13 cellular contexts compared by ENCODE assay signal in genomic region chr1:160708821-160709220, GRCh38. TPM values are rescaled to one million over a fixed set of nuclear protein-coding genes. Genes with fewer than 3 reads are reported as not detected.
A peak's percentile ranks its signal among the peaks of the same experiment; 100 is the strongest.
DNase-seq lines count a peak whose midpoint lies in the region; ATAC-seq lines count a peak whose summit lies in the region.
"Had no signal": no experiment of that assay in that cellular context is flagged by ENCODE, and none has a peak within 500 bp of the region (broad histone marks: within the 10 kb centered on the region; RNA-seq: fewer than 3 reads in every experiment).

No MANE protein-coding gene starts in this region.

- H3K4me3 Mint-ChIP-seq in activated T-cell treated with anti-CD3 and anti-CD28 coated beads, Interleukin-2, amount 50 U/mL, for 72 hours, result no peak overlapping the region

- H3K4me1 ChIP-seq in BLaER1 treated with 17β-estradiol and CSF1 and Interleukin-3, amounts not matched to agents 10 nM and 100 nM, result peaks cover 95 to 100% (median 98%) of the 10 kb centered on the region in 10 experiments
- H3K4me1 ChIP-seq: right atrium auricular region had no signal

- peaks cover 0 to 9% (median 0%) of the 10 kb centered on the region in 11 experiments; a peak in 1 of 22 replicates for H3K27me3 ChIP-seq in BLaER1 treated with 17β-estradiol and CSF1 and Interleukin-3, amounts not matched to agents 10 nM and 100 nM
- H3K27me3 ChIP-seq: right atrium auricular region had no signal

- H3K4me3 ChIP-seq in BLaER1 treated with 17β-estradiol and CSF1 and Interleukin-3, amounts not matched to agents 10 nM and 100 nM, result peak overlapping the region in 5 of 10 experiments; percentile 49 to 67 (median 57); a peak in 9 of 20 replicates
- H3K4me3 ChIP-seq: right atrium auricular region had no signal

- peaks cover 0 to 22% (median 0%) of the 10 kb centered on the region in 11 experiments; a peak in 2 of 22 replicates for H3K36me3 ChIP-seq in BLaER1 treated with 17β-estradiol and CSF1 and Interleukin-3, amounts not matched to agents 10 nM and 100 nM
- H3K36me3 ChIP-seq: right atrium auricular region had no signal

- peak overlapping the region in 8 of 11 experiments; percentile 29 to 81 (median 66); a peak in 13 of 22 replicates for H3K27ac ChIP-seq in BLaER1 treated with 17β-estradiol and CSF1 and Interleukin-3, amounts not matched to agents 10 nM and 100 nM
- H3K27ac ChIP-seq: C4-2B, right atrium auricular region had no signal

- no peaks in the 10 kb centered on the region for H3K9me3 ChIP-seq in BLaER1 treated with 17β-estradiol and CSF1 and Interleukin-3, amounts not matched to agents 10 nM and 100 nM (replicated peaks in 1 of 11)
- H3K9me3 ChIP-seq: right atrium auricular region had no signal

- H3K9ac ChIP-seq in BLaER1 treated with 17β-estradiol and CSF1 and Interleukin-3, amounts not matched to agents 10 nM and 100 nM, result peak overlapping the region in 3 of 11 experiments; percentile 34 to 79 (median 42); a peak in 3 of 22 replicates

- peak; percentile 43 to 52 for DNase-seq in activated T-cell treated with anti-CD3 and anti-CD28 coated beads, Interleukin-2, amount 50 U/mL, for 72 hours
- DNase-seq in A172 (ENCODE audit: low spot score) (no peak), DMS53 treated with DMSO at 0.1 percent for 48 hours (lab: John Stamatoyannopoulos, UW; ENCODE audit: unreplicated experiment) (no peak), NCI-H524 (lab: John Stamatoyannopoulos, UW) (no peak)
- no peak for DNase-seq in effector CD8-positive, alpha-beta T cell (lab: John Stamatoyannopoulos, UW)
- DNase-seq: RPMI8226 had no signal

- H4K20me1 ChIP-seq in BLaER1 treated with 17β-estradiol and CSF1 and Interleukin-3, amounts not matched to agents 10 nM and 100 nM, result peaks cover 0 to 46% (median 0%) of the 10 kb centered on the region in 11 experiments; a peak in 4 of 22 replicates

- H3K9me3 Mint-ChIP-seq in activated T-cell treated with anti-CD3 and anti-CD28 coated beads, Interleukin-2, amount 50 U/mL, for 72 hours, result no peaks in the 10 kb centered on the region

- no peaks in the 10 kb centered on the region for H3K27me3 Mint-ChIP-seq in activated T-cell treated with anti-CD3 and anti-CD28 coated beads, Interleukin-2, amount 50 U/mL, for 72 hours (ENCODE audit: low read depth)

- H3K27ac Mint-ChIP-seq in activated T-cell treated with anti-CD3 and anti-CD28 coated beads, Interleukin-2, amount 50 U/mL, for 72 hours, result no peak overlapping the region

- ATAC-seq in GM18907 (IDR thresholded peaks at IDR 0.05; ENCODE audit: unreplicated experiment) (peak; percentile 45), HG03159 (IDR thresholded peaks at IDR 0.05; ENCODE audit: unreplicated experiment) (peak; percentile 40)
- ATAC-seq in activated T-cell treated with anti-CD3 and anti-CD28 coated beads, Interleukin-2, amount 50 U/mL, for 72 hours (replicated peaks in 1 of 2), result peak; percentile 47 to 58

- peaks cover 6 to 12% of the 10 kb centered on the region in 2 donors for H3K36me3 Mint-ChIP-seq in activated T-cell treated with anti-CD3 and anti-CD28 coated beads, Interleukin-2, amount 50 U/mL, for 72 hours (ENCODE audit: insufficient read depth in 2 of 2)

- H3K4me1 Mint-ChIP-seq in activated T-cell treated with anti-CD3 and anti-CD28 coated beads, Interleukin-2, amount 50 U/mL, for 72 hours (ENCODE audit: low read depth), result peaks cover 17% of the 10 kb centered on the region

- H3K4me2 ChIP-seq in BLaER1 treated with 17β-estradiol and CSF1 and Interleukin-3, amounts not matched to agents 10 nM and 100 nM, result peak overlapping the region; percentile 72 to 99 (median 95)

RNA-seq across cellular contexts. Expression of gene CD48, which starts 2.8 kb away (rescaled TPM):
- total RNA-seq in activated T-cell treated with anti-CD3 and anti-CD28 coated beads, Interleukin-2, amount 50 U/mL, for 72 hours, result 100 to 1,000 TPM; 215 to 220 TPM
- total RNA-seq in A172 (2014; rRNA removed; shearing (Covaris generic)), result not detected in 2 replicates
- total RNA-seq: endothelial cell of umbilical vein, H4 had no signal

RNA-seq across cellular contexts. Expression of gene SLAMF7, which starts 30.2 kb away (rescaled TPM):
- 10 to 100 TPM; 42.6 to 68.3 TPM for total RNA-seq in activated T-cell treated with anti-CD3 and anti-CD28 coated beads, Interleukin-2, amount 50 U/mL, for 72 hours
- 0.29 and 0.57 TPM in 2 replicates for total RNA-seq in A172 (2014; rRNA removed; shearing (Covaris generic))
- total RNA-seq: endothelial cell of umbilical vein had no signal

Comparison
In these comparisons a context has a peak if more than half of its experiments do, and no peak if none do; other contexts are left out.
1. DNase-seq: peak in activated T-cell treated with anti-CD3 and anti-CD28 coated beads, Interleukin-2, amount 50 U/mL, for 72 hours (2 of 2); none in A172 (single experiment), DMS53 treated with DMSO at 0.1 percent for 48 hours (single experiment), effector CD8-positive, alpha-beta T cell (single experiment) and NCI-H524 (0 of 2).
2. RNA of gene CD48, which starts 2.8 kb away (total RNA-seq): 215 to 220 TPM in activated T-cell treated with anti-CD3 and anti-CD28 coated beads, Interleukin-2, amount 50 U/mL, for 72 hours; not detected in A172; every median in the first group is over 100 times any median in the second.
3. RNA of gene SLAMF7, which starts 30.2 kb away (total RNA-seq): 42.6 to 68.3 TPM in activated T-cell treated with anti-CD3 and anti-CD28 coated beads, Interleukin-2, amount 50 U/mL, for 72 hours; 0.29 to 0.57 TPM in A172; every median in the first group is over 10 times any median in the second.
4. Peak in every context shown above with its lines, with median percentiles within 50 percentile points of each other: ATAC-seq.